ENCODE assay signal across 21 cellular contexts in genomic region chr9:4821994-4822544, GRCh38. TPM values are rescaled to one million over a fixed set of nuclear protein-coding genes. Genes with fewer than 3 reads are reported as not detected.
DNase-seq lines count a peak whose midpoint lies in the region; ATAC-seq and TF ChIP-seq lines count a peak whose summit lies in the region.
"Had no signal": no experiment of that assay in that cellular context is flagged by ENCODE, and none has a peak within 500 bp of the region (broad histone marks: within the 10 kb centered on the region; RNA-seq: fewer than 3 reads in every experiment).

No MANE protein-coding gene starts in this region.

- peak; percentile 13 for DNase-seq in HuH-7 (ENCODE audit: low spot score)
- DNase-seq in activated CD4-positive, alpha-beta memory T cell treated with anti-CD3 and anti-CD28 coated beads, Interleukin-2, amount 10 ng/mL, durations not matched to agents 7 days and 5 days, result no peak
- no peak for DNase-seq in mucosa of descending colon
- no peak for DNase-seq in suprapubic skin (ENCODE audit: low spot score in 2 of 2)
- DNase-seq in type B pancreatic cell (ENCODE audit: extremely low spot score, unreplicated experiment), result no peak
- no peak for DNase-seq in EL
- DNase-seq in GDM1 (lab: John Stamatoyannopoulos, UW), result no peak
- DNase-seq: activated effector memory CD4-positive, alpha-beta T cell treated with Interleukin-2 at 50 U/mL for 16 hours; amniotic stem cell; caudate nucleus; CD4-positive, alpha-beta T cell; left cardiac atrium; midbrain; NCI-H1694; stimulated activated CD4-positive, alpha-beta T cell treated with anti-CD3 and anti-CD28 coated beads, Interleukin-4, amount 100 ng/mL, for 4 hours; T-helper 9 cell had no signal

- H3K4me1 ChIP-seq in BLaER1 treated with 17β-estradiol and CSF1 and Interleukin-3, amounts not matched to agents 10 nM and 100 nM, result peaks cover 7 to 21% (median 14%) of the 10 kb centered on the region in 10 experiments; a peak in 19 of 20 replicates
- H3K4me1 ChIP-seq in mucosa of descending colon (ENCODE audit: low read depth), result peaks cover 3% of the 10 kb centered on the region
- no peaks in the 10 kb centered on the region for H3K4me1 ChIP-seq in suprapubic skin
- H3K4me1 ChIP-seq: neural progenitor cell had no signal

- no peak overlapping the region for H3K4me3 Mint-ChIP-seq in activated CD4-positive, alpha-beta memory T cell treated with anti-CD3 and anti-CD28 coated beads, Interleukin-2, amount 10 ng/mL, durations not matched to agents 7 days and 5 days
- no peak overlapping the region for H3K4me3 Mint-ChIP-seq in type B pancreatic cell
- H3K4me3 Mint-ChIP-seq: CD4-positive, alpha-beta T cell; neural progenitor cell had no signal

- H3K9me3 Mint-ChIP-seq in activated CD4-positive, alpha-beta memory T cell treated with anti-CD3 and anti-CD28 coated beads, Interleukin-2, amount 10 ng/mL, durations not matched to agents 7 days and 5 days, result no peaks in the 10 kb centered on the region
- H3K9me3 Mint-ChIP-seq in type B pancreatic cell, result no peaks in the 10 kb centered on the region
- H3K9me3 Mint-ChIP-seq: CD4-positive, alpha-beta T cell had no signal

- peaks cover 9 to 46% (median 32%) of the 10 kb centered on the region in 11 experiments; a peak in 21 of 22 replicates for H3K36me3 ChIP-seq in BLaER1 treated with 17β-estradiol and CSF1 and Interleukin-3, amounts not matched to agents 10 nM and 100 nM
- no peaks in the 10 kb centered on the region for H3K36me3 ChIP-seq in mucosa of descending colon (ENCODE audit: low read depth)
- no peaks in the 10 kb centered on the region for H3K36me3 ChIP-seq in suprapubic skin
- H3K36me3 ChIP-seq: esophagus muscularis mucosa, neural progenitor cell had no signal

- peaks cover 0 to 4% (median 0%) of the 10 kb centered on the region in 11 experiments; a peak in 3 of 22 replicates for H3K9me3 ChIP-seq in BLaER1 treated with 17β-estradiol and CSF1 and Interleukin-3, amounts not matched to agents 10 nM and 100 nM (replicated peaks in 1 of 11)
- H3K9me3 ChIP-seq in mucosa of descending colon (no peaks in the 10 kb centered on the region), suprapubic skin (no peaks in the 10 kb centered on the region)
- H3K9me3 ChIP-seq: esophagus muscularis mucosa had no signal

- intact Hi-C loops in mucosa of descending colon (cut with DNase I, micrococcal nuclease), result no loop called here

- peak overlapping the region in 4 of 11 experiments; percentile 13 to 34 (median 20); a peak in 4 of 22 replicates for H3K27ac ChIP-seq in BLaER1 treated with 17β-estradiol and CSF1 and Interleukin-3, amounts not matched to agents 10 nM and 100 nM
- H3K27ac ChIP-seq in suprapubic skin, result no peak overlapping the region
- H3K27ac ChIP-seq: esophagus muscularis mucosa, neural progenitor cell, SK-N-MC had no signal

- H3K9ac ChIP-seq in BLaER1 treated with 17β-estradiol and CSF1 and Interleukin-3, amounts not matched to agents 10 nM and 100 nM, result peak overlapping the region in 3 of 11 experiments; percentile 7 to 59 (median 18); a peak in 1 of 22 replicates
- H3K9ac ChIP-seq: neural progenitor cell had no signal

- no peak for TF ChIP-seq CTCF in mucosa of descending colon (IDR thresholded peaks at IDR 0.05)
- no peak for TF ChIP-seq CTCF in suprapubic skin (IDR thresholded peaks at IDR 0.05)
- no peak for TF ChIP-seq CTCF in type B pancreatic cell (conservative IDR thresholded peaks at IDR 0.05)

- POLR2A ChIA-PET in activated CD4-positive, alpha-beta memory T cell treated with anti-CD3 and anti-CD28 coated beads, Interleukin-2, amount 10 ng/mL, durations not matched to agents 7 days and 5 days (lab: Charles Lee), result interaction anchor here (1.0 kb wide), 1 partner anchor 28 kb away, joined by 5 read pairs; no protein-coding TSS in a partner anchor

- H3K27ac Mint-ChIP-seq in activated CD4-positive, alpha-beta memory T cell treated with anti-CD3 and anti-CD28 coated beads, Interleukin-2, amount 10 ng/mL, durations not matched to agents 7 days and 5 days, result peak overlapping the region; percentile 6
- no peak overlapping the region for H3K27ac Mint-ChIP-seq in type B pancreatic cell
- H3K27ac Mint-ChIP-seq: CD4-positive, alpha-beta T cell; neural progenitor cell had no signal

- CTCF ChIA-PET in activated CD4-positive, alpha-beta memory T cell treated with anti-CD3 and anti-CD28 coated beads, Interleukin-2, amount 10 ng/mL, durations not matched to agents 7 days and 5 days (lab: Charles Lee), result no interaction called here

- peaks cover 11% of the 10 kb centered on the region for H3K36me3 Mint-ChIP-seq in activated CD4-positive, alpha-beta memory T cell treated with anti-CD3 and anti-CD28 coated beads, Interleukin-2, amount 10 ng/mL, durations not matched to agents 7 days and 5 days (ENCODE audit: low read depth)
- H3K36me3 Mint-ChIP-seq in type B pancreatic cell, result no peaks in the 10 kb centered on the region

- H3K4me1 Mint-ChIP-seq in activated CD4-positive, alpha-beta memory T cell treated with anti-CD3 and anti-CD28 coated beads, Interleukin-2, amount 10 ng/mL, durations not matched to agents 7 days and 5 days, result peaks cover 9% of the 10 kb centered on the region
- H3K4me1 Mint-ChIP-seq in type B pancreatic cell (ENCODE audit: unreplicated experiment), result peaks cover 5% of the 10 kb centered on the region
- H3K4me1 Mint-ChIP-seq: neural progenitor cell had no signal

- peak; percentile 62 for ATAC-seq in mucosa of descending colon
- ATAC-seq: left cardiac atrium, Panc1 had no signal

- H3K27me3 Mint-ChIP-seq in activated CD4-positive, alpha-beta memory T cell treated with anti-CD3 and anti-CD28 coated beads, Interleukin-2, amount 10 ng/mL, durations not matched to agents 7 days and 5 days, result no peaks in the 10 kb centered on the region
- H3K27me3 Mint-ChIP-seq in type B pancreatic cell, result no peaks in the 10 kb centered on the region
- H3K27me3 Mint-ChIP-seq: CD4-positive, alpha-beta T cell had no signal

- no peak overlapping the region for H3K4me3 ChIP-seq in BLaER1 treated with 17β-estradiol and CSF1 and Interleukin-3, amounts not matched to agents 10 nM and 100 nM
- H3K4me3 ChIP-seq in mucosa of descending colon (no peak overlapping the region), suprapubic skin (no peak overlapping the region)
- H3K4me3 ChIP-seq: esophagus muscularis mucosa, neural progenitor cell, SK-N-MC had no signal

- TF ChIP-seq POLR2A in suprapubic skin (IDR thresholded peaks at IDR 0.05), result no peak

- H3K27me3 ChIP-seq in BLaER1 treated with 17β-estradiol and CSF1 and Interleukin-3, amounts not matched to agents 10 nM and 100 nM, result no peaks in the 10 kb centered on the region
- no peaks in the 10 kb centered on the region for H3K27me3 ChIP-seq in suprapubic skin
- H3K27me3 ChIP-seq: esophagus muscularis mucosa, neural progenitor cell had no signal

- no peak for TF ChIP-seq EP300 in suprapubic skin (IDR thresholded peaks at IDR 0.05)

- peak overlapping the region in 10 of 11 experiments; percentile 3 to 72 (median 47); a peak in 16 of 22 replicates for H3K4me2 ChIP-seq in BLaER1 treated with 17β-estradiol and CSF1 and Interleukin-3, amounts not matched to agents 10 nM and 100 nM
- H3K4me2 ChIP-seq: neural progenitor cell had no signal

- H4K20me1 ChIP-seq in BLaER1 treated with 17β-estradiol and CSF1 and Interleukin-3, amounts not matched to agents 10 nM and 100 nM, result peaks cover 0 to 100% (median 86%) of the 10 kb centered on the region in 11 experiments; a peak in 16 of 22 replicates

RNA-seq across cellular contexts. Expression of gene RCL1, which starts 29.3 kb away (rescaled TPM):
- 10 to 100 TPM; 11.5 to 12.3 TPM for total RNA-seq in activated CD4-positive, alpha-beta memory T cell treated with anti-CD3 and anti-CD28 coated beads, Interleukin-2, amount 10 ng/mL, durations not matched to agents 7 days and 5 days
- total RNA-seq in mucosa of descending colon, result 10 to 100 TPM; 12.0 to 13.3 (median 12.4) TPM
- 10 to 100 TPM; 44.7 to 75.7 (median 55.5) TPM for total RNA-seq in suprapubic skin
- total RNA-seq in type B pancreatic cell (ENCODE audit: low replicate concordance), result 12.9 and 15.6 TPM in 2 replicates
